In the genomic region with DNA sequence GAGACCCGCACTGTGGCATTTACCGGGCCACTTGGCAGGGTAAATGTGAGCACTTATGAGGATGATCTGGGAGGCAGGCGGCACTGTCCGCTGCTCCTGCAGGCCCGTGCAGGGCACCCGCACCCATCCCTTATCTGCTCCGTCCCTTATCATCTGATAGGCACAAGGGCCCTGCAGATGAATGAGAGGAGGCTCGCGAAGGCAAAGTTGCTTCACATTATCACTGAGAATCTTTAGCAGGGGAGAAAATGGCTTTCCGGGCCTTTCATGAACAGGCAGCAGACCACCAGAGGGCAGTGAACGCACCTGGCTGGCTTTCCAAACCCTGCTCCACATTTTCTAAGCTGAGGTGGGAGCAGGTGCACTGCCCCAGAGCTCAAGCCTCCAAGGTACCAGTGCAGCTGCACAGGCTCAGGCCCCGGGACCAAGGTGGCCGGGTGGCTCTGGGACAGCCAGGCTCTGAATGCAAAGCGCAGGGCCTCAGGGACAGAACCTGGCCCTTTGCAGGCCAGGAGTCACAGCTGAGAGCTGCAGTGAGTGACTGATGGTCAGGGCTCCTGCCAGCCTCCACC, we compare ENCODE assay signal across 8 cellular contexts.
DNase-seq lines count a peak whose midpoint lies in the region; TF ChIP-seq lines count a peak whose summit lies in the region.

No MANE protein-coding gene starts in this region.

- H3K4me3 Mint-ChIP-seq in CD8-positive, alpha-beta memory T cell: no peak overlapping the region

- no peaks in the 10 kb centered on the region for H3K36me3 ChIP-seq in A673 (ENCODE audit: insufficient read depth, low read length, poor library complexity, severe bottlenecking)
- H3K36me3 ChIP-seq in CD8-positive, alpha-beta memory T cell (ENCODE audit: insufficient read depth, low read length): no peaks in the 10 kb centered on the region

- no peaks in the 10 kb centered on the region for H3K27me3 ChIP-seq in A673 (replicated peaks; ENCODE audit: insufficient read depth, low read depth, low read length, poor library complexity)
- no peaks in the 10 kb centered on the region for H3K27me3 ChIP-seq in CD8-positive, alpha-beta memory T cell (ENCODE audit: insufficient read depth, low read length, poor library complexity, severe bottlenecking)

- H3K9me3 Mint-ChIP-seq in CD8-positive, alpha-beta memory T cell: no peaks in the 10 kb centered on the region

- no peak overlapping the region for H3K27ac ChIP-seq in A673 (ENCODE audit: low read depth, low read length, poor library complexity, severe bottlenecking)
- no peak overlapping the region for H3K27ac ChIP-seq in CD8-positive, alpha-beta memory T cell (ENCODE audit: low read depth, low read length)

- H3K36me3 Mint-ChIP-seq in CD8-positive, alpha-beta memory T cell: no peaks in the 10 kb centered on the region

- H3K4me1 ChIP-seq in A673 (ENCODE audit: insufficient read depth, low read length, poor library complexity, severe bottlenecking): no peaks in the 10 kb centered on the region
- H3K4me1 ChIP-seq in CD8-positive, alpha-beta memory T cell (ENCODE audit: insufficient read depth, low read length): no peaks in the 10 kb centered on the region

- TF ChIP-seq CTCF in A673 (conservative IDR thresholded peaks at IDR 0.05; ENCODE audit: low read depth, low read length): peak; percentile 68
- TF ChIP-seq CTCF in GM20000 (IDR thresholded peaks at IDR 0.05; ENCODE audit: extremely low read depth, missing control alignments): peak; percentile 19

- DNase-seq in A673 (ENCODE audit: low spot score): peak; percentile 31
- DNase-seq in GM20000 (ENCODE audit: low spot score): no peak
- peak; percentile 65 for DNase-seq in NCI-H510A (lab: John Stamatoyannopoulos, UW)
- peak; percentile 72 for DNase-seq in ecto neural progenitor cell (ENCODE audit: low spot score)
- peak; percentile 23 for DNase-seq in renal cortical epithelial cell (ENCODE audit: low read depth)
- DNase-seq in T-helper 2 cell: no peak
- no peak for DNase-seq in activated effector memory CD4-positive, alpha-beta T cell treated with Interleukin-2 at 50 U/mL for 16 hours
- DNase-seq in CD8-positive, alpha-beta memory T cell: no peak

- no TSS peak for BruUV-seq in A673 (replicated peaks; lab: Mats Ljungman, UMichigan)

- CTCF ChIA-PET in A673 (lab: Charles Lee): interaction anchor here (0.7 to 1.1 kb wide), 2 partner anchors 257 to 331 kb away, joined by 3 to 5 read pairs; no protein-coding TSS in a partner anchor
- CTCF ChIA-PET in CD8-positive, alpha-beta memory T cell (lab: Charles Lee): no interaction called here

- H3K27ac Mint-ChIP-seq in CD8-positive, alpha-beta memory T cell: no peak overlapping the region

- POLR2A ChIA-PET in A673 (lab: Charles Lee; ENCODE audit: low non-redundant PET): no interaction called here
- POLR2A ChIA-PET in CD8-positive, alpha-beta memory T cell (lab: Charles Lee): no interaction called here

- H3K9me3 ChIP-seq in A673 (ENCODE audit: low read depth, low read length, poor library complexity, severe bottlenecking): no peaks in the 10 kb centered on the region
- H3K9me3 ChIP-seq in CD8-positive, alpha-beta memory T cell (ENCODE audit: low read length): no peaks in the 10 kb centered on the region

- peaks cover 0 to 2% of the 10 kb centered on the region in 2 donors for H3K27me3 Mint-ChIP-seq in CD8-positive, alpha-beta memory T cell

- H3K4me1 Mint-ChIP-seq in CD8-positive, alpha-beta memory T cell: no peaks in the 10 kb centered on the region

- intact Hi-C loops in A673 (cut with micrococcal nuclease; ENCODE audit: unreplicated experiment): loop anchor here (5.0 kb wide), 1 partner anchor 336 kb away; no protein-coding TSS in a partner anchor

- H3K4me3 ChIP-seq in A673 (ENCODE audit: low read depth, low read length, poor library complexity, severe bottlenecking): no peak overlapping the region
- no peak overlapping the region for H3K4me3 ChIP-seq in CD8-positive, alpha-beta memory T cell (ENCODE audit: low read length)

Comparison
In these comparisons a context has a peak if more than half of its experiments do, and no peak if none do; other contexts are left out.
1. DNase-seq: peak in A673 (single experiment), NCI-H510A (single experiment), ecto neural progenitor cell (single experiment) and renal cortical epithelial cell (single experiment); none in GM20000 (single experiment), T-helper 2 cell (0 of 5), activated effector memory CD4-positive, alpha-beta T cell treated with Interleukin-2 at 50 U/mL for 16 hours (single experiment) and CD8-positive, alpha-beta memory T cell (0 of 5).